18 cellular contexts compared by ENCODE assay signal in the genomic region with DNA sequence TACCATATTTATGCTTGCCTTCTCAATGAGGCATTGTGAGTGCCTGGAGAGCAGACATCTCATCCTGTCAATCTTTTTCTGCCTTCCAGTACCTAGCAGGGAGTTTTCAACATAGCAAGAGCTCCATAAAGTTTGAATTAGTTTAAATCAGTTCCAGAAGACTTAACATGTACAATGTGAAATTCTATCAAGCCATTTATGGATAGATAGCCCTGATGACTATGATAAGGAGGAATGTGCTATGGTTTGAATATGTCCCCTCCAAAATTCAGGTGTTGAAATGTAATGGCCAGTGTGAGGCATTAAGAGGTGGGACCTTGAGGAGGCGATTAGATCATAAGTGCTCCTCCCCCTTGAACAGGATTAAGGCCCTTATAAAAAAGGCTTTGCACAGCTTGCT.
"Had no signal": no experiment of that assay in that cellular context is flagged by ENCODE, and none has a peak within 500 bp of the region (broad histone marks: within the 10 kb centered on the region; RNA-seq: fewer than 3 reads in every experiment).

No MANE protein-coding gene starts in this region.

- H3K36me3 ChIP-seq: left lung, thoracic aorta had no signal

- H3K36me3 Mint-ChIP-seq: brain; mesothelial cell of epicardium; natural killer cell treated with Interleukin-12 subunit alpha and Interleukin-12 subunit beta and Interleukin-15 and Interleukin-18, amount 100 ng/mL, for 72 hours; stimulated activated naive B cell treated with anti-CD40 and anti-IgM and Interleukin-4, amounts not matched to agents 10 μg/mL and 1 μg/mL and 100 μg/mL, for 72 hours had no signal

- H3K27me3 Mint-ChIP-seq: brain had no signal

- FAIRE-seq: colon, endometrium had no signal

- H3K9me3 ChIP-seq: left lung, thoracic aorta had no signal

- H3K27ac ChIP-seq: left lung, thoracic aorta had no signal

- H3K27ac Mint-ChIP-seq: activated CD4-positive, alpha-beta T cell treated with anti-CD3 and anti-CD28 coated beads, Interleukin-2, amount 10 ng/mL, durations not matched to agents 24 days and 14 days; activated CD8-positive, alpha-beta T cell treated with anti-CD3 and anti-CD28 coated beads, Interleukin-2, amount 10 ng/mL, durations not matched to agents 7 days and 5 days; activated naive CD4-positive, alpha-beta T cell treated with anti-CD3 and anti-CD28 coated beads for 36 hours; activated T-cell treated with anti-CD3 and anti-CD28 coated beads, Interleukin-2, amount 50 U/mL, for 24 hours; activated T-helper 2 cell treated with anti-CD3 and anti-CD28 coated beads, Interferon-gamma antibody, Interleukin-2, Interleukin-4, amounts not matched to agents 10 μg/mL and 5 μg/mL and 100 μg/mL, durations not matched to agents 14 hours and 24 hours and 36 hours; natural killer cell treated with Interleukin-12 subunit alpha and Interleukin-12 subunit beta and Interleukin-15 and Interleukin-18, amount 100 ng/mL, for 72 hours; stimulated activated naive B cell treated with anti-CD40 and anti-IgM and Interleukin-4, amounts not matched to agents 10 μg/mL and 1 μg/mL and 100 μg/mL, for 72 hours had no signal

- H3K27me3 ChIP-seq: left lung had no signal

- ATAC-seq: activated CD8-positive, alpha-beta T cell treated with anti-CD3 and anti-CD28 coated beads, Interleukin-2, amount 10 ng/mL, durations not matched to agents 7 days and 5 days; esophagus mucosa; left lung; natural killer cell treated with Interleukin-12 subunit alpha and Interleukin-12 subunit beta and Interleukin-15 and Interleukin-18, amount 100 ng/mL, for 72 hours; stimulated activated naive B cell treated with anti-CD40 and anti-IgM and Interleukin-4, amounts not matched to agents 10 μg/mL and 1 μg/mL and 100 μg/mL, for 72 hours had no signal

- H3K9me3 Mint-ChIP-seq: activated CD4-positive, alpha-beta T cell treated with anti-CD3 and anti-CD28 coated beads, Interleukin-2, amount 10 ng/mL, durations not matched to agents 24 days and 14 days; activated naive CD4-positive, alpha-beta T cell treated with anti-CD3 and anti-CD28 coated beads for 36 hours; activated T-cell treated with anti-CD3 and anti-CD28 coated beads, Interleukin-2, amount 50 U/mL, for 24 hours; activated T-helper 2 cell treated with anti-CD3 and anti-CD28 coated beads, Interferon-gamma antibody, Interleukin-2, Interleukin-4, amounts not matched to agents 10 μg/mL and 5 μg/mL and 100 μg/mL, durations not matched to agents 14 hours and 24 hours and 36 hours; natural killer cell treated with Interleukin-12 subunit alpha and Interleukin-12 subunit beta and Interleukin-15 and Interleukin-18, amount 100 ng/mL, for 72 hours; stimulated activated naive B cell treated with anti-CD40 and anti-IgM and Interleukin-4, amounts not matched to agents 10 μg/mL and 1 μg/mL and 100 μg/mL, for 72 hours had no signal

- H3K4me3 ChIP-seq: left lung, thoracic aorta had no signal

- DNase-seq: activated CD4-positive, alpha-beta T cell treated with anti-CD3 and anti-CD28 coated beads, Interleukin-2, amount 10 ng/mL, durations not matched to agents 24 days and 14 days; activated CD8-positive, alpha-beta T cell treated with anti-CD3 and anti-CD28 coated beads, Interleukin-2, amount 10 ng/mL, durations not matched to agents 7 days and 5 days; activated naive CD4-positive, alpha-beta T cell treated with anti-CD3 and anti-CD28 coated beads for 36 hours; activated T-cell treated with anti-CD3 and anti-CD28 coated beads, Interleukin-2, amount 50 U/mL, for 24 hours; central memory CD4-positive, alpha-beta T cell; left lung; nucleus accumbens; posterior cingulate gyrus; stimulated activated naive B cell treated with anti-CD40 and anti-IgM and Interleukin-4, amounts not matched to agents 10 μg/mL and 1 μg/mL and 100 μg/mL, for 72 hours; T1000 had no signal

- H3K4me1 Mint-ChIP-seq: activated CD4-positive, alpha-beta T cell treated with anti-CD3 and anti-CD28 coated beads, Interleukin-2, amount 10 ng/mL, durations not matched to agents 24 days and 14 days; stimulated activated naive B cell treated with anti-CD40 and anti-IgM and Interleukin-4, amounts not matched to agents 10 μg/mL and 1 μg/mL and 100 μg/mL, for 72 hours had no signal

- H3K4me1 ChIP-seq: left lung had no signal

- H3K4me3 Mint-ChIP-seq: activated CD4-positive, alpha-beta T cell treated with anti-CD3 and anti-CD28 coated beads, Interleukin-2, amount 10 ng/mL, durations not matched to agents 24 days and 14 days; activated CD8-positive, alpha-beta T cell treated with anti-CD3 and anti-CD28 coated beads, Interleukin-2, amount 10 ng/mL, durations not matched to agents 7 days and 5 days; activated naive CD4-positive, alpha-beta T cell treated with anti-CD3 and anti-CD28 coated beads for 36 hours; activated T-cell treated with anti-CD3 and anti-CD28 coated beads, Interleukin-2, amount 50 U/mL, for 24 hours; brain; mesothelial cell of epicardium; natural killer cell treated with Interleukin-12 subunit alpha and Interleukin-12 subunit beta and Interleukin-15 and Interleukin-18, amount 100 ng/mL, for 72 hours; stimulated activated naive B cell treated with anti-CD40 and anti-IgM and Interleukin-4, amounts not matched to agents 10 μg/mL and 1 μg/mL and 100 μg/mL, for 72 hours had no signal
